In genomic region chr6:38755874-38756273, GRCh38 we compare ENCODE assay signal across 18 cellular contexts. TPM values are rescaled to one million over a fixed set of nuclear protein-coding genes. Genes with fewer than 3 reads are reported as not detected.
DNase-seq lines count a peak whose midpoint lies in the region; ATAC-seq and TF ChIP-seq lines count a peak whose summit lies in the region.
"Had no signal": no experiment of that assay in that cellular context is flagged by ENCODE, and none has a peak within 500 bp of the region (broad histone marks: within the 10 kb centered on the region; RNA-seq: fewer than 3 reads in every experiment).

No MANE protein-coding gene starts in this region.

- no peaks in the 10 kb centered on the region for H3K9me3 Mint-ChIP-seq in activated CD8-positive, alpha-beta T cell treated with anti-CD3 and anti-CD28 coated beads for 36 hours
- no peaks in the 10 kb centered on the region for H3K9me3 Mint-ChIP-seq in activated CD8-positive, alpha-beta T cell treated with anti-CD3 and anti-CD28 coated beads, Interleukin-2, amount 10 ng/mL, durations not matched to agents 7 days and 5 days (ENCODE audit: insufficient read depth)
- H3K9me3 Mint-ChIP-seq in stimulated activated effector memory CD8-positive, alpha-beta T cell treated with anti-CD3 and anti-CD28 coated beads, Interleukin-12 subunit alpha, Interleukin-12 subunit beta, amount 100 ng/mL, for 72 hours = no peaks in the 10 kb centered on the region
- peaks cover 16% of the 10 kb centered on the region for H3K9me3 Mint-ChIP-seq in WTC11
- H3K9me3 Mint-ChIP-seq: activated CD4-positive, alpha-beta memory T cell treated with anti-CD3 and anti-CD28 coated beads for 36 hours; nephron had no signal

- H3K36me3 Mint-ChIP-seq in activated CD8-positive, alpha-beta T cell treated with anti-CD3 and anti-CD28 coated beads for 36 hours (ENCODE audit: low read depth) = no peaks in the 10 kb centered on the region
- no peaks in the 10 kb centered on the region for H3K36me3 Mint-ChIP-seq in activated CD8-positive, alpha-beta T cell treated with anti-CD3 and anti-CD28 coated beads, Interleukin-2, amount 10 ng/mL, durations not matched to agents 7 days and 5 days (ENCODE audit: low read depth)
- no peaks in the 10 kb centered on the region for H3K36me3 Mint-ChIP-seq in stimulated activated effector memory CD8-positive, alpha-beta T cell treated with anti-CD3 and anti-CD28 coated beads, Interleukin-12 subunit alpha, Interleukin-12 subunit beta, amount 100 ng/mL, for 72 hours
- H3K36me3 Mint-ChIP-seq in WTC11 = peaks cover 4% of the 10 kb centered on the region
- H3K36me3 Mint-ChIP-seq: activated CD4-positive, alpha-beta memory T cell treated with anti-CD3 and anti-CD28 coated beads for 36 hours; CD4-positive, CD25-positive, alpha-beta regulatory T cell had no signal

- CTCF ChIA-PET in activated CD8-positive, alpha-beta T cell treated with anti-CD3 and anti-CD28 coated beads for 36 hours (lab: Charles Lee) = no interaction called here
- CTCF ChIA-PET in activated CD8-positive, alpha-beta T cell treated with anti-CD3 and anti-CD28 coated beads, Interleukin-2, amount 10 ng/mL, durations not matched to agents 7 days and 5 days (lab: Charles Lee) = no interaction called here
- CTCF ChIA-PET in WTC11 (lab: Charles Lee) = no interaction called here

- TF ChIP-seq CTCF in activated CD8-positive, alpha-beta T cell treated with anti-CD3 and anti-CD28 coated beads for 36 hours (IDR thresholded peaks at IDR 0.05) = no peak
- TF ChIP-seq CTCF in WTC11 (IDR thresholded peaks at IDR 0.05) = no peak

- no peak for DNase-seq in activated CD8-positive, alpha-beta T cell treated with anti-CD3 and anti-CD28 coated beads for 36 hours
- DNase-seq in activated CD8-positive, alpha-beta T cell treated with anti-CD3 and anti-CD28 coated beads, Interleukin-2, amount 10 ng/mL, durations not matched to agents 7 days and 5 days = no peak
- peak; percentile 76 for DNase-seq in NCI-H226
- DNase-seq in stimulated activated effector memory CD8-positive, alpha-beta T cell treated with anti-CD3 and anti-CD28 coated beads, Interleukin-12 subunit alpha, Interleukin-12 subunit beta, amount 100 ng/mL, for 72 hours (ENCODE audit: low spot score in 2 of 2) = no peak
- DNase-seq in WTC11 (ENCODE audit: low spot score) = no peak
- DNase-seq: activated CD4-positive, alpha-beta memory T cell treated with anti-CD3 and anti-CD28 coated beads for 36 hours; CD4-positive, CD25-positive, alpha-beta regulatory T cell; NCI-H2171 treated with DMSO at 0.1 percent for 48 hours; psoas muscle; RPMI8226; stimulated activated naive B cell treated with anti-CD40 and anti-IgM and Interleukin-4, amounts not matched to agents 10 μg/mL and 1 μg/mL and 100 μg/mL, for 72 hours; upper lobe of left lung had no signal

- intact Hi-C loops in activated CD8-positive, alpha-beta T cell treated with anti-CD3 and anti-CD28 coated beads for 36 hours (cut with micrococcal nuclease) = no loop called here

- H3K27ac Mint-ChIP-seq in activated CD8-positive, alpha-beta T cell treated with anti-CD3 and anti-CD28 coated beads for 36 hours = no peak overlapping the region
- H3K27ac Mint-ChIP-seq in activated CD8-positive, alpha-beta T cell treated with anti-CD3 and anti-CD28 coated beads, Interleukin-2, amount 10 ng/mL, durations not matched to agents 7 days and 5 days = no peak overlapping the region
- H3K27ac Mint-ChIP-seq in stimulated activated effector memory CD8-positive, alpha-beta T cell treated with anti-CD3 and anti-CD28 coated beads, Interleukin-12 subunit alpha, Interleukin-12 subunit beta, amount 100 ng/mL, for 72 hours = no peak overlapping the region
- H3K27ac Mint-ChIP-seq in WTC11 = no peak overlapping the region
- H3K27ac Mint-ChIP-seq: activated CD4-positive, alpha-beta memory T cell treated with anti-CD3 and anti-CD28 coated beads for 36 hours; CD4-positive, CD25-positive, alpha-beta regulatory T cell; nephron; stimulated activated naive B cell treated with anti-CD40 and anti-IgM and Interleukin-4, amounts not matched to agents 10 μg/mL and 1 μg/mL and 100 μg/mL, for 72 hours had no signal

- peak; percentile 13 for ATAC-seq in activated CD8-positive, alpha-beta T cell treated with anti-CD3 and anti-CD28 coated beads for 36 hours
- ATAC-seq in activated CD8-positive, alpha-beta T cell treated with anti-CD3 and anti-CD28 coated beads, Interleukin-2, amount 10 ng/mL, durations not matched to agents 7 days and 5 days = no peak
- ATAC-seq in esophagus mucosa (peak; percentile 90), HG03025 (IDR thresholded peaks at IDR 0.05; ENCODE audit: low FRiP score, unreplicated experiment) (no peak), HG02840 (IDR thresholded peaks at IDR 0.05; ENCODE audit: low FRiP score, unreplicated experiment) (no peak), WTC11 (no peak)
- ATAC-seq in stimulated activated effector memory CD8-positive, alpha-beta T cell treated with anti-CD3 and anti-CD28 coated beads, Interleukin-12 subunit alpha, Interleukin-12 subunit beta, amount 100 ng/mL, for 72 hours = peak; percentile 44
- ATAC-seq: psoas muscle; stimulated activated naive B cell treated with anti-CD40 and anti-IgM and Interleukin-4, amounts not matched to agents 10 μg/mL and 1 μg/mL and 100 μg/mL, for 72 hours had no signal

- POLR2A ChIA-PET in activated CD8-positive, alpha-beta T cell treated with anti-CD3 and anti-CD28 coated beads for 36 hours (lab: Charles Lee) = no interaction called here
- POLR2A ChIA-PET in activated CD8-positive, alpha-beta T cell treated with anti-CD3 and anti-CD28 coated beads, Interleukin-2, amount 10 ng/mL, durations not matched to agents 7 days and 5 days (lab: Charles Lee) = no interaction called here
- POLR2A ChIA-PET in WTC11 (lab: Charles Lee) = no interaction called here

- no peak overlapping the region for H3K4me3 Mint-ChIP-seq in activated CD8-positive, alpha-beta T cell treated with anti-CD3 and anti-CD28 coated beads for 36 hours
- H3K4me3 Mint-ChIP-seq in activated CD8-positive, alpha-beta T cell treated with anti-CD3 and anti-CD28 coated beads, Interleukin-2, amount 10 ng/mL, durations not matched to agents 7 days and 5 days = no peak overlapping the region
- no peak overlapping the region for H3K4me3 Mint-ChIP-seq in stimulated activated effector memory CD8-positive, alpha-beta T cell treated with anti-CD3 and anti-CD28 coated beads, Interleukin-12 subunit alpha, Interleukin-12 subunit beta, amount 100 ng/mL, for 72 hours
- no peak overlapping the region for H3K4me3 Mint-ChIP-seq in WTC11
- H3K4me3 Mint-ChIP-seq: activated CD4-positive, alpha-beta memory T cell treated with anti-CD3 and anti-CD28 coated beads for 36 hours; CD4-positive, CD25-positive, alpha-beta regulatory T cell; nephron; stimulated activated naive B cell treated with anti-CD40 and anti-IgM and Interleukin-4, amounts not matched to agents 10 μg/mL and 1 μg/mL and 100 μg/mL, for 72 hours had no signal

- H3K4me1 Mint-ChIP-seq in activated CD8-positive, alpha-beta T cell treated with anti-CD3 and anti-CD28 coated beads for 36 hours (ENCODE audit: low read depth) = peaks cover 11% of the 10 kb centered on the region
- peaks cover 3% of the 10 kb centered on the region for H3K4me1 Mint-ChIP-seq in activated CD8-positive, alpha-beta T cell treated with anti-CD3 and anti-CD28 coated beads, Interleukin-2, amount 10 ng/mL, durations not matched to agents 7 days and 5 days (ENCODE audit: low read depth)
- H3K4me1 Mint-ChIP-seq in stimulated activated effector memory CD8-positive, alpha-beta T cell treated with anti-CD3 and anti-CD28 coated beads, Interleukin-12 subunit alpha, Interleukin-12 subunit beta, amount 100 ng/mL, for 72 hours = no peaks in the 10 kb centered on the region
- H3K4me1 Mint-ChIP-seq in WTC11 = no peaks in the 10 kb centered on the region
- H3K4me1 Mint-ChIP-seq: CD4-positive, CD25-positive, alpha-beta regulatory T cell; nephron; stimulated activated naive B cell treated with anti-CD40 and anti-IgM and Interleukin-4, amounts not matched to agents 10 μg/mL and 1 μg/mL and 100 μg/mL, for 72 hours had no signal

- no peaks in the 10 kb centered on the region for H3K27me3 Mint-ChIP-seq in activated CD8-positive, alpha-beta T cell treated with anti-CD3 and anti-CD28 coated beads for 36 hours
- H3K27me3 Mint-ChIP-seq in activated CD8-positive, alpha-beta T cell treated with anti-CD3 and anti-CD28 coated beads, Interleukin-2, amount 10 ng/mL, durations not matched to agents 7 days and 5 days (ENCODE audit: low read depth) = peaks cover 2% of the 10 kb centered on the region
- no peaks in the 10 kb centered on the region; the same call in 1 of the 2 replicates for H3K27me3 Mint-ChIP-seq in WTC11 (ENCODE audit: low read depth)

TF ChIP-seq in WTC11, 78 proteins besides CTCF, POLR2A, EP300 and RAD21 (continues in another document):
- TF ChIP-seq GRHL2 (CRISPR knock-in tag; IDR thresholded peaks at IDR 0.05; ENCODE audit: insufficient replicate concordance, severe bottlenecking) (no peak), E2F5 (CRISPR knock-in tag; IDR thresholded peaks at IDR 0.05) (no peak), PRRX2 (CRISPR knock-in tag; IDR thresholded peaks at IDR 0.05) (no peak), ZNF219 (CRISPR knock-in tag; IDR thresholded peaks at IDR 0.05; ENCODE audit: borderline replicate concordance) (no peak), ZNF423 (CRISPR knock-in tag; IDR thresholded peaks at IDR 0.05) (no peak)

RNA-seq across cellular contexts. Expression of gene DNAH8, which starts 40.8 kb away (rescaled TPM):
- total RNA-seq in activated CD8-positive, alpha-beta T cell treated with anti-CD3 and anti-CD28 coated beads for 36 hours = not detected
- not detected for total RNA-seq in activated CD8-positive, alpha-beta T cell treated with anti-CD3 and anti-CD28 coated beads, Interleukin-2, amount 10 ng/mL, durations not matched to agents 7 days and 5 days
- total RNA-seq in esophagus mucosa (0.04 TPM), WTC11 (2021) (0.02 TPM in 1 of 3 replicates, not detected in the others)
- total RNA-seq: epithelial cell of proximal tubule, H1 had no signal

RNA-seq across cellular contexts. Expression of gene GLO1, which starts 52.9 kb away (rescaled TPM):
- 100 to 1,000 TPM; 135 to 142 TPM for total RNA-seq in activated CD8-positive, alpha-beta T cell treated with anti-CD3 and anti-CD28 coated beads for 36 hours
- 10 to 100 TPM; 68.8 to 69.8 TPM for total RNA-seq in activated CD8-positive, alpha-beta T cell treated with anti-CD3 and anti-CD28 coated beads, Interleukin-2, amount 10 ng/mL, durations not matched to agents 7 days and 5 days
- total RNA-seq in esophagus mucosa (71.4 TPM), WTC11 (2021) (147 to 164 TPM (median 152 TPM) in 3 replicates)

Comparison
In these comparisons a context has a peak if more than half of its experiments do, and no peak if none do; other contexts are left out.
1. ATAC-seq: peak in activated CD8-positive, alpha-beta T cell treated with anti-CD3 and anti-CD28 coated beads for 36 hours (single experiment), esophagus mucosa (single experiment) and stimulated activated effector memory CD8-positive, alpha-beta T cell treated with anti-CD3 and anti-CD28 coated beads, Interleukin-12 subunit alpha, Interleukin-12 subunit beta, amount 100 ng/mL, for 72 hours (single experiment); none in activated CD8-positive, alpha-beta T cell treated with anti-CD3 and anti-CD28 coated beads, Interleukin-2, amount 10 ng/mL, durations not matched to agents 7 days and 5 days (single experiment), HG03025 (single experiment), HG02840 (single experiment) and WTC11 (single experiment).